In genomic region chr14:65500075-65500474, GRCh38 we compare ENCODE assay signal across 13 cellular contexts.
DNase-seq lines count a peak whose midpoint lies in the region; ATAC-seq and FAIRE-seq lines count a peak whose summit lies in the region.
"Had no signal": no experiment of that assay in that cellular context is flagged by ENCODE, and none has a peak within 500 bp of the region (broad histone marks: within the 10 kb centered on the region; RNA-seq: fewer than 3 reads in every experiment).

No MANE protein-coding gene starts in this region.

- no peak for DNase-seq in T-helper 1 cell
- DNase-seq in HTR-8/SVneo (ENCODE audit: insufficient read length, low spot score) = no peak
- no peak for DNase-seq in memory B cell (ENCODE audit: low spot score in 2 of 2)
- no peak for DNase-seq in urothelium cell line (ENCODE audit: low spot score)
- no peak for DNase-seq in activated T-cell treated with anti-CD3 and anti-CD28 coated beads for 4 hours
- no peak for DNase-seq in activated T-cell treated with anti-CD3 and anti-CD28 coated beads, Interleukin-2, amount 50 U/mL, for 24 hours
- no peak for DNase-seq in HPDE6-E6E7 (ENCODE audit: extremely low spot score)
- DNase-seq: DMS53, GF-D8, GM23248 had no signal

- peaks cover 37% of the 10 kb centered on the region for H3K4me1 Mint-ChIP-seq in T-helper 1 cell treated with Interleukin-12 subunit alpha and Interleukin-12 subunit beta and Interleukin-4 antibody, amounts not matched to agents 30 μg/mL and 1 μg/mL, for 36 hours (ENCODE audit: low read depth)
- peaks cover 48% of the 10 kb centered on the region for H3K4me1 Mint-ChIP-seq in memory B cell
- peaks cover 57% of the 10 kb centered on the region for H3K4me1 Mint-ChIP-seq in activated T-cell treated with anti-CD3 and anti-CD28 coated beads, Interleukin-2, amount 50 U/mL, for 24 hours (ENCODE audit: low read depth)

- H3K36me3 Mint-ChIP-seq in T-helper 1 cell treated with Interleukin-12 subunit alpha and Interleukin-12 subunit beta and Interleukin-4 antibody, amounts not matched to agents 30 μg/mL and 1 μg/mL, for 36 hours (ENCODE audit: low read depth) = peaks cover 31% of the 10 kb centered on the region
- H3K36me3 Mint-ChIP-seq in memory B cell = peaks cover 18% of the 10 kb centered on the region
- H3K36me3 Mint-ChIP-seq in activated T-cell treated with anti-CD3 and anti-CD28 coated beads, Interleukin-2, amount 50 U/mL, for 24 hours (ENCODE audit: low read depth) = peaks cover 17% of the 10 kb centered on the region

- peak; percentile 74 for FAIRE-seq in HTR-8/SVneo (lab: Jason Lieb, UNC)
- peak; percentile 35 for FAIRE-seq in urothelium cell line (lab: Jason Lieb, UNC)
- FAIRE-seq: H54 had no signal

- no peak for ATAC-seq in memory B cell (ENCODE audit: low read depth)
- ATAC-seq: HCT116 had no signal

- H3K27me3 Mint-ChIP-seq in T-helper 1 cell treated with Interleukin-12 subunit alpha and Interleukin-12 subunit beta and Interleukin-4 antibody, amounts not matched to agents 30 μg/mL and 1 μg/mL, for 36 hours (ENCODE audit: low read depth) = no peaks in the 10 kb centered on the region
- no peaks in the 10 kb centered on the region for H3K27me3 Mint-ChIP-seq in memory B cell
- H3K27me3 Mint-ChIP-seq in activated T-cell treated with anti-CD3 and anti-CD28 coated beads, Interleukin-2, amount 50 U/mL, for 24 hours = no peaks in the 10 kb centered on the region

- H3K27ac Mint-ChIP-seq in T-helper 1 cell treated with Interleukin-12 subunit alpha and Interleukin-12 subunit beta and Interleukin-4 antibody, amounts not matched to agents 30 μg/mL and 1 μg/mL, for 36 hours = peak overlapping the region; percentile 32
- peak overlapping the region; percentile 39 for H3K27ac Mint-ChIP-seq in memory B cell
- H3K27ac Mint-ChIP-seq in activated T-cell treated with anti-CD3 and anti-CD28 coated beads, Interleukin-2, amount 50 U/mL, for 24 hours = no peak overlapping the region

- no peak overlapping the region for H3K4me3 Mint-ChIP-seq in T-helper 1 cell treated with Interleukin-12 subunit alpha and Interleukin-12 subunit beta and Interleukin-4 antibody, amounts not matched to agents 30 μg/mL and 1 μg/mL, for 36 hours
- no peak overlapping the region for H3K4me3 Mint-ChIP-seq in memory B cell
- H3K4me3 Mint-ChIP-seq in activated T-cell treated with anti-CD3 and anti-CD28 coated beads, Interleukin-2, amount 50 U/mL, for 24 hours = no peak overlapping the region

- peaks cover 10% of the 10 kb centered on the region for H3K9me3 Mint-ChIP-seq in T-helper 1 cell treated with Interleukin-12 subunit alpha and Interleukin-12 subunit beta and Interleukin-4 antibody, amounts not matched to agents 30 μg/mL and 1 μg/mL, for 36 hours
- H3K9me3 Mint-ChIP-seq in memory B cell = peaks cover 4% of the 10 kb centered on the region
- peaks cover 11% of the 10 kb centered on the region for H3K9me3 Mint-ChIP-seq in activated T-cell treated with anti-CD3 and anti-CD28 coated beads, Interleukin-2, amount 50 U/mL, for 24 hours
